8 cellular contexts compared by ENCODE assay signal in the genomic region with DNA sequence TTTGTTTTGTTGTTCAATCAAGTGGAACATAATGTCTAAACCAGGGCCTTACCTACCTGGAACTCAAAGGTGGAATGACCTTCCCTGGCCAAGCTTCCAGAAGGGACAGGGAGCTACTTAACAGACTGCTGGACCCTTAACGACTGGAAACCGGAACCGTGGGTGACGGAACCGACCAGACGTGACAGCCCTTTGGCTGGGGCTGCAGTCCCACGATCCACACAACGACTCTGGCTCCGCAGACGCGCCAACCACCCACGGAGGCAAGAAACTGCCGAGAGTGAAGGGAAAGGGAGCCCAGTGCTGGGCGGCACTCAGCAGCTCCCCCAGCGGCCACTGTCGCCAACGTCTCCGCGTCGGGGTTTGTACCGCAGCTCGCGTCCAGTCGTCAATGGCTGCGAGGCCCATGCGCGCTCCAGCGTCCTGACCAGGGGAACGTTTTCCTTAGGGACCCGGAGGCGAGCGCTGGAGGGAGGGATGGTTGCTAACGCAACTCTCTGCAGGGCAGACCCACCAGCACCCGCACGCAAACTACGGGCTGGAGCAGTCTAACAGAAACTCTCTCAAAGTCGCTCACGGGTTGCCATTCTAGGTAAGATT.
DNase-seq lines count a peak whose midpoint lies in the region; ATAC-seq, FAIRE-seq and TF ChIP-seq lines count a peak whose summit lies in the region.

No MANE protein-coding gene starts in this region.

- peak; percentile 62 for DNase-seq in ELR (ENCODE audit: low read depth)
- DNase-seq in activated CD4-positive, CD25-positive, alpha-beta regulatory T cell (lab: John Stamatoyannopoulos, UW): peak; percentile 47 to 58 (median 56)
- DNase-seq in cardiac fibroblast (ENCODE audit: low read depth in 2 of 2): peak; percentile 65 to 74
- DNase-seq in islet precursor cell: peak; percentile 85
- DNase-seq in stimulated activated CD4-positive, alpha-beta T cell treated with anti-CD3 and anti-CD28 coated beads, Interleukin-15, amount 100 ng/mL, for 48 hours (ENCODE audit: low read depth in 2 of 2): peak; percentile 52 to 73
- no peak for DNase-seq in RCC 7860 (ENCODE audit: low spot score)
- DNase-seq in NCI-H146 treated with DMSO at 0.1 percent for 48 hours (lab: John Stamatoyannopoulos, UW; ENCODE audit: unreplicated experiment): no peak

- no peak for FAIRE-seq in RCC 7860 (lab: Jason Lieb, UNC)

- peak overlapping the region; percentile 19 to 29 for H3K4me3 ChIP-seq in cardiac fibroblast (replicated peaks in 1 of 2; ENCODE audit: low read depth in 2 of 2, low read length in 2 of 2)

- ATAC-seq in HG02763 (IDR thresholded peaks at IDR 0.05; ENCODE audit: unreplicated experiment): no peak

- peak; percentile 88 for TF ChIP-seq CTCF in cardiac fibroblast (IDR thresholded peaks at IDR 0.05; ENCODE audit: low read depth, low read length)

Comparison
In these comparisons a context has a peak if more than half of its experiments do, and no peak if none do; other contexts are left out.
1. DNase-seq: peak in ELR (single experiment), activated CD4-positive, CD25-positive, alpha-beta regulatory T cell (4 of 4), cardiac fibroblast (2 of 2), islet precursor cell (single experiment) and stimulated activated CD4-positive, alpha-beta T cell treated with anti-CD3 and anti-CD28 coated beads, Interleukin-15, amount 100 ng/mL, for 48 hours (2 of 2); none in RCC 7860 (single experiment) and NCI-H146 treated with DMSO at 0.1 percent for 48 hours (single experiment).